In genomic region chr16:77223184-77223583, GRCh38 we compare ENCODE assay signal across 9 cellular contexts. TPM values are rescaled to one million over a fixed set of nuclear protein-coding genes. Genes with fewer than 3 reads are reported as not detected.
DNase-seq lines count a peak whose midpoint lies in the region; ATAC-seq and TF ChIP-seq lines count a peak whose summit lies in the region.
"Had no signal": no experiment of that assay in that cellular context is flagged by ENCODE, and none has a peak within 500 bp of the region (broad histone marks: within the 10 kb centered on the region; RNA-seq: fewer than 3 reads in every experiment).

No MANE protein-coding gene starts in this region.

- no peaks in the 10 kb centered on the region for H3K9me3 Mint-ChIP-seq in activated T-cell treated with anti-CD3 and anti-CD28 coated beads, Interleukin-2, amount 50 U/mL, for 72 hours
- H3K9me3 Mint-ChIP-seq: activated naive CD4-positive, alpha-beta T cell treated with anti-CD3 and anti-CD28 coated beads, Interleukin-2, amount 50 U/mL, for 24 hours had no signal

- intact Hi-C loops in lower lobe of right lung (cut with DNase I): no loop called here

- peaks cover 4% of the 10 kb centered on the region for H3K27me3 ChIP-seq in lower lobe of right lung (ENCODE audit: low read depth)
- no peaks in the 10 kb centered on the region for H3K27me3 ChIP-seq in effector memory CD4-positive, alpha-beta T cell (replicated peaks; ENCODE audit: control insufficient read depth, insufficient read depth, low read length, poor library complexity, severe bottlenecking)

- no peak overlapping the region for H3K4me3 Mint-ChIP-seq in activated T-cell treated with anti-CD3 and anti-CD28 coated beads, Interleukin-2, amount 50 U/mL, for 72 hours
- H3K4me3 Mint-ChIP-seq: activated naive CD4-positive, alpha-beta T cell treated with anti-CD3 and anti-CD28 coated beads, Interleukin-2, amount 50 U/mL, for 24 hours had no signal

- H3K27ac Mint-ChIP-seq in activated T-cell treated with anti-CD3 and anti-CD28 coated beads, Interleukin-2, amount 50 U/mL, for 72 hours: no peak overlapping the region
- H3K27ac Mint-ChIP-seq: activated naive CD4-positive, alpha-beta T cell treated with anti-CD3 and anti-CD28 coated beads, Interleukin-2, amount 50 U/mL, for 24 hours had no signal

- H3K4me3 ChIP-seq in cardiac fibroblast (replicated peaks in 1 of 2; ENCODE audit: low read depth in 2 of 2, low read length in 2 of 2) (no peak overlapping the region), lower lobe of right lung (no peak overlapping the region)
- H3K4me3 ChIP-seq in effector memory CD4-positive, alpha-beta T cell (ENCODE audit: insufficient read depth, low read depth, low read length, poor library complexity, severe bottlenecking): no peak overlapping the region

- H3K4me1 ChIP-seq in lower lobe of right lung: no peaks in the 10 kb centered on the region
- H3K4me1 ChIP-seq in effector memory CD4-positive, alpha-beta T cell (ENCODE audit: control insufficient read depth, insufficient read depth, low read length, poor library complexity, severe bottlenecking): no peaks in the 10 kb centered on the region

- H3K4me1 Mint-ChIP-seq in activated T-cell treated with anti-CD3 and anti-CD28 coated beads, Interleukin-2, amount 50 U/mL, for 72 hours (ENCODE audit: low read depth): peaks cover 11% of the 10 kb centered on the region
- H3K4me1 Mint-ChIP-seq: activated naive CD4-positive, alpha-beta T cell treated with anti-CD3 and anti-CD28 coated beads, Interleukin-2, amount 50 U/mL, for 24 hours had no signal

- no peak overlapping the region for H3K27ac ChIP-seq in lower lobe of right lung
- no peak overlapping the region for H3K27ac ChIP-seq in effector memory CD4-positive, alpha-beta T cell (ENCODE audit: insufficient read depth, low read length, poor library complexity, severe bottlenecking)

- TF ChIP-seq CTCF in LNCAP (IDR thresholded peaks at IDR 0.05) (peak; percentile 48; the same call in 1 of the 2 replicates), cardiac fibroblast (IDR thresholded peaks at IDR 0.05; ENCODE audit: low read depth, low read length) (peak; percentile 39), lower lobe of right lung (IDR thresholded peaks at IDR 0.05) (no peak)

- no peak for ATAC-seq in activated T-cell treated with anti-CD3 and anti-CD28 coated beads, Interleukin-2, amount 50 U/mL, for 72 hours (replicated peaks in 1 of 2)
- no peak for ATAC-seq in lower lobe of right lung

- DNase-seq in activated T-cell treated with anti-CD3 and anti-CD28 coated beads, Interleukin-2, amount 50 U/mL, for 72 hours: peak; percentile 29 to 44
- DNase-seq in activated T-cell treated with anti-CD3 and anti-CD28 coated beads for 4 hours (no peak), cardiac fibroblast (ENCODE audit: low read depth in 2 of 2) (no peak), NCI-H510A (lab: John Stamatoyannopoulos, UW) (no peak), lower lobe of right lung (no peak)
- peak; percentile 21 for DNase-seq in stimulated activated CD4-positive, alpha-beta T cell treated with anti-CD3 and anti-CD28 coated beads, Interleukin-4, amount 100 ng/mL, for 1 hour
- no peak for DNase-seq in effector memory CD4-positive, alpha-beta T cell

- no peaks in the 10 kb centered on the region for H3K27me3 Mint-ChIP-seq in activated T-cell treated with anti-CD3 and anti-CD28 coated beads, Interleukin-2, amount 50 U/mL, for 72 hours (ENCODE audit: low read depth)
- H3K27me3 Mint-ChIP-seq: activated naive CD4-positive, alpha-beta T cell treated with anti-CD3 and anti-CD28 coated beads, Interleukin-2, amount 50 U/mL, for 24 hours had no signal

- no peaks in the 10 kb centered on the region for H3K9me3 ChIP-seq in lower lobe of right lung
- H3K9me3 ChIP-seq in effector memory CD4-positive, alpha-beta T cell (ENCODE audit: control insufficient read depth, low read length): no peaks in the 10 kb centered on the region

- H3K36me3 ChIP-seq in lower lobe of right lung: no peaks in the 10 kb centered on the region
- no peaks in the 10 kb centered on the region for H3K36me3 ChIP-seq in effector memory CD4-positive, alpha-beta T cell (ENCODE audit: control insufficient read depth, insufficient read depth, low read length)

- no peaks in the 10 kb centered on the region for H3K36me3 Mint-ChIP-seq in activated T-cell treated with anti-CD3 and anti-CD28 coated beads, Interleukin-2, amount 50 U/mL, for 72 hours (ENCODE audit: insufficient read depth in 2 of 2)
- H3K36me3 Mint-ChIP-seq: activated naive CD4-positive, alpha-beta T cell treated with anti-CD3 and anti-CD28 coated beads, Interleukin-2, amount 50 U/mL, for 24 hours had no signal

RNA-seq across cellular contexts. Expression of gene SYCE1L, which starts 24.0 kb away (rescaled TPM):
- total RNA-seq in activated T-cell treated with anti-CD3 and anti-CD28 coated beads, Interleukin-2, amount 50 U/mL, for 72 hours: 1 to 10 TPM; 2.9 to 4.3 TPM
- 2.6 TPM for total RNA-seq in lower lobe of right lung

RNA-seq across cellular contexts. Expression of gene MON1B, which starts 32.2 kb away (rescaled TPM):
- 10 to 100 TPM; 72.1 to 79.9 TPM for total RNA-seq in activated T-cell treated with anti-CD3 and anti-CD28 coated beads, Interleukin-2, amount 50 U/mL, for 72 hours
- 62.2 TPM for total RNA-seq in lower lobe of right lung

Comparison
In these comparisons a context has a peak if more than half of its experiments do, and no peak if none do; other contexts are left out.
1. DNase-seq: peak in activated T-cell treated with anti-CD3 and anti-CD28 coated beads, Interleukin-2, amount 50 U/mL, for 72 hours (2 of 2) and stimulated activated CD4-positive, alpha-beta T cell treated with anti-CD3 and anti-CD28 coated beads, Interleukin-4, amount 100 ng/mL, for 1 hour (single experiment); none in activated T-cell treated with anti-CD3 and anti-CD28 coated beads for 4 hours (single experiment), cardiac fibroblast (0 of 2), NCI-H510A (single experiment), lower lobe of right lung (single experiment) and effector memory CD4-positive, alpha-beta T cell (0 of 3).